In the genomic region with DNA sequence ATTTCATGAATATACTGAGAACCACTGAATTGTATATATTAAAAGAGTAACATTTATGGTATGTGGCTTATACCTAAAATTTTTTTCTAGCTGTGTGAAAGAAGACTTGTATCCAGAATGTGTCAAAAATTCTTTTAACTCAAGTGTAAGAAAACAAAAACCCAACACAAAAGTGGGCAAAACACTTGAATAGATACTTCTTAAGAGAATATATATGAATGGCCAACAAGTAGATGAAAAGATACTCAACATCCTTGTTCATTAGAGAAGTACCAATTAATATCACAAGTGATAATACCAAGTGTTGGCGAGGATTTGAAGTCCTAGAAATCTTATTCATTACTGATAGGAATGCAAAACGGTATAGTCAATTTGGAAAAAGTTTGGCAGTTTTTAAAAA, we compare ENCODE assay signal across 6 cellular contexts.
"Had no signal": no experiment of that assay in that cellular context is flagged by ENCODE, and none has a peak within 500 bp of the region (broad histone marks: within the 10 kb centered on the region; RNA-seq: fewer than 3 reads in every experiment).

No MANE protein-coding gene starts in this region.

- H3K4me1 Mint-ChIP-seq: IgD-negative memory B cell had no signal

- ATAC-seq: HepG2, K562 had no signal

- H3K4me3 Mint-ChIP-seq: IgD-negative memory B cell had no signal

- H3K27me3 Mint-ChIP-seq: IgD-negative memory B cell had no signal

- DNase-seq: IMR-90, KBM-7, KG1 had no signal

- H3K27ac Mint-ChIP-seq: IgD-negative memory B cell had no signal
